In the genomic region with DNA sequence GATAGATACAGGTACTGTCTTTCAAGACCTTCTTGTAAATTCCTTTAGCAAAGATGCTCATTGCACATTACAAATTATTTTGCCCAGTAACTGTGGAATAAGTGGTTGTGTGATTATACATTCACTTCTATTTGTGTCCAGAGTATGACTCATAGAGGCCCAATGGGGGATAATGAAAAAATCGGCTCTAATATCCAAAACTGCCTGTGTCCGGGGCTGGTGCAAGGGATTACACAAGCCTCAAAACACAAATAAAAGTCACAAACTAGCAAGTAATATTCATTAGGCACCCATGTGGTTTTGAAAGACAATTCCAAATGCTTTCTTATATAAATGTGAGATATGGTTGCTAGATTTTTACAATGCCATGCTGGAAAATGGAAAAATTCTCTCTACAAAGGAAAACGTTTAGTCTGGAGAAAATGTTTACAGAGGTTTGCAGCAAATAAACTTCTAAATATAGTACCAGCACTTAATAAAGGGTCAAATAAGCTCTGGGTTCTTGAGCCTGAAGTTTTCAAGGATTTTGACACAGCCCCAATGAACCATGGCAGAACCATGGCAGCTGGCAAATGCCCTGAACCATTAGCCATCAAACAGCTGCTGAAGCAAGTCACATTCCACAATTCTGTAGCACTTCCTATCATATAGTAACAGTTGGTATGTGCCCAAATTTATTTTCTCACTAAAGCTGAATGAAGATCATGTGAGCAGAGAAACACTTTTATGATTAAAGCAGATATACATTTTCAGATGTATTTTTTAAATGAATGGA, we compare ENCODE assay signal across 9 cellular contexts. TPM values are rescaled to one million over a fixed set of nuclear protein-coding genes. Genes with fewer than 3 reads are reported as not detected.
DNase-seq lines count a peak whose midpoint lies in the region; ATAC-seq, FAIRE-seq and TF ChIP-seq lines count a peak whose summit lies in the region.
"Had no signal": no experiment of that assay in that cellular context is flagged by ENCODE, and none has a peak within 500 bp of the region (broad histone marks: within the 10 kb centered on the region; RNA-seq: fewer than 3 reads in every experiment).

No MANE protein-coding gene starts in this region.

- H3K9me2 ChIP-seq in OCI-LY7 (ENCODE audit: insufficient read depth, low read length) = no peaks in the 10 kb centered on the region

- no peaks in the 10 kb centered on the region for H3K27me3 Mint-ChIP-seq in chondrocyte (ENCODE audit: low read depth)

- CTCF ChIA-PET in OCI-LY7 (lab: Charles Lee; ENCODE audit: unreplicated experiment) = no interaction called here

- H3K9me3 ChIP-seq in OCI-LY7 (ENCODE audit: low read length) = 0 out of 2 replicates have a peak, but pooled peaks cover 5% of the 10 kb centered on the region

- no peaks in the 10 kb centered on the region for H3K9me3 Mint-ChIP-seq in chondrocyte (ENCODE audit: low read depth)

- no peaks in the 10 kb centered on the region for H3K36me3 Mint-ChIP-seq in chondrocyte (ENCODE audit: low read depth)

- intact Hi-C loops in OCI-LY7 (cut with micrococcal nuclease; ENCODE audit: unreplicated experiment) = no loop called here

- no peak overlapping the region for H3K27ac Mint-ChIP-seq in chondrocyte (ENCODE audit: unreplicated experiment)

- no peak for ATAC-seq in activated CD4-positive, CD25-positive, alpha-beta regulatory T cell treated with anti-CD3 and anti-CD28 coated beads, Interleukin-2, amount 50 U/mL, for 24 hours

- peak; percentile 11 for DNase-seq in HPDE6-E6E7 (ENCODE audit: extremely low spot score)
- peak; percentile 75 for DNase-seq in astrocyte of the hippocampus (ENCODE audit: low read depth, low spot score)
- peak; percentile 29 for DNase-seq in hepatic stellate cell (ENCODE audit: low spot score)
- peak; percentile 12 for DNase-seq in urothelium cell line (ENCODE audit: low spot score)
- DNase-seq in OCI-LY7 (ENCODE audit: low spot score) = no peak
- no peak for DNase-seq in chondrocyte (ENCODE audit: low spot score)
- DNase-seq: NCI-H345 had no signal

- no peak overlapping the region for H3K27ac ChIP-seq in OCI-LY7 (ENCODE audit: low read depth, low read length, poor library complexity, severe bottlenecking)

- no peak overlapping the region for H3K4me3 ChIP-seq in OCI-LY7 (ENCODE audit: low read depth, low read length, poor library complexity, severe bottlenecking)

- no peak for FAIRE-seq in urothelium cell line (lab: Jason Lieb, UNC)
- FAIRE-seq: colon had no signal

- H3K4me2 ChIP-seq in OCI-LY7 (ENCODE audit: low read length) = no peak overlapping the region

- 0 out of 2 replicates have a peak, but pooled peaks cover 3% of the 10 kb centered on the region for H3K79me2 ChIP-seq in OCI-LY7 (ENCODE audit: insufficient read depth, low read depth, low read length)

- H3K36me3 ChIP-seq in OCI-LY7 (ENCODE audit: insufficient read depth, low read length) = peaks cover 4% of the 10 kb centered on the region; the same call in 1 of the 2 replicates

- BruUV-seq in OCI-LY7 (replicated peaks; lab: Mats Ljungman, UMichigan) = no TSS peak

- no peak overlapping the region for H2AFZ ChIP-seq in OCI-LY7 (ENCODE audit: low read length)

- POLR2A ChIA-PET in OCI-LY7 (lab: Charles Lee) = interaction anchor here (1.1 kb wide), 1 partner anchor 12 kb away, joined by 6 read pairs; no protein-coding TSS in a partner anchor

- H3K4me1 ChIP-seq in OCI-LY7 (ENCODE audit: insufficient read depth, low read length, poor library complexity, severe bottlenecking) = peaks cover 10% of the 10 kb centered on the region

- H3K4me3 Mint-ChIP-seq in chondrocyte (ENCODE audit: unreplicated experiment) = no peak overlapping the region

- peaks cover 72% of the 10 kb centered on the region for H3K4me1 Mint-ChIP-seq in chondrocyte (ENCODE audit: low read depth)

- TF ChIP-seq CTCF in OCI-LY7 (conservative IDR thresholded peaks at IDR 0.05; ENCODE audit: low read length) (no peak), chondrocyte (IDR thresholded peaks at IDR 0.05) (no peak)

- no peaks in the 10 kb centered on the region for H4K20me1 ChIP-seq in OCI-LY7 (ENCODE audit: insufficient read depth, low read length)

RNA-seq across cellular contexts. Expression of a gene that starts 40.5 kb away (rescaled TPM):
- total RNA-seq in OCI-LY7 (2014; rRNA removed; shearing (Covaris generic)) = 15.9 and 18.1 TPM in 2 replicates
- 23.5 and 23.6 TPM in 2 replicates for total RNA-seq in OCI-LY7 (2022)
- total RNA-seq in chondrocyte = 5.8 to 12.4 TPM (median 12.0 TPM) in 3 replicates

Comparison
In these comparisons a context has a peak if more than half of its experiments do, and no peak if none do; other contexts are left out.
1. DNase-seq: peak in HPDE6-E6E7 (single experiment), astrocyte of the hippocampus (single experiment), hepatic stellate cell (single experiment) and urothelium cell line (single experiment); none in OCI-LY7 (single experiment) and chondrocyte (single experiment).